In the genomic region with DNA sequence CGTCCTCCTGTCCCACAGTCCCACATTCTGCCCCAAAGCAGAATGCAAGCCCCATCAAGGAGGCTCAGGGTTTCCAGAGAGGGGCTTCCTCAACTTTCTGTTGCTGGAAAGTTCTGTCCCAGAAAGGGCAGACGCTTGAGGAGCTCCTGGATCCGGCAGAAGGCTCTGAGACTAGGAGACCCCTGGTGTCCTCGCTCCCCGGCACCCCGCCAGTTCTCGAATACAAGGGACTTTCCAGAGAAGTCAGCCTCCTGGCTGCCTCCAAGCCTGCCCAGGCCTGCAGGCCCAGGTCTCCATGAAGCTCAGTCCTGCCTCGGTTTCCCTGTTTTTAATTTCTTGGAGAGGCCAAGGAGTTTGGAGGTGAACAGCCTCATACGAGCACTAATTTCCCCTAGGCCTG, we compare ENCODE assay signal across 27 cellular contexts.
"Had no signal": no experiment of that assay in that cellular context is flagged by ENCODE, and none has a peak within 500 bp of the region (broad histone marks: within the 10 kb centered on the region; RNA-seq: fewer than 3 reads in every experiment).

No MANE protein-coding gene starts in this region.

- FAIRE-seq: endothelial cell of umbilical vein, islet of Langerhans, small intestine had no signal

- H3K27me3 ChIP-seq: esophagus muscularis mucosa, foreskin keratinocyte, gastroesophageal sphincter, heart left ventricle, left lung, suprapubic skin, transverse colon, upper lobe of right lung, uterus had no signal

- DNase-seq: dermis blood vessel endothelial cell; effector memory CD4-positive, alpha-beta T cell; foreskin keratinocyte; hippocampal formation; left cardiac atrium; left lung; natural killer cell; psoas muscle; right cardiac atrium; small intestine; stimulated activated CD4-positive, alpha-beta T cell treated with anti-CD3 and anti-CD28 coated beads, Interleukin-12 subunit alpha, Interleukin-12 subunit beta, amount 100 ng/mL, for 4 hours; stimulated activated CD4-positive, alpha-beta T cell treated with anti-CD3 and anti-CD28 coated beads, Interleukin-1b, Interleukin-23, amount 100 ng/mL, for 48 hours; stimulated activated CD4-positive, alpha-beta T cell treated with anti-CD3 and anti-CD28 coated beads, Interleukin-4, amount 100 ng/mL, for 1 hour; stimulated activated CD8-positive, alpha-beta memory T cell treated with anti-CD3 and anti-CD28 coated beads, Interleukin-4, amount 100 ng/mL, for 48 hours; stimulated activated naive CD4-positive, alpha-beta T cell; stimulated activated naive CD8-positive, alpha-beta T cell treated with anti-CD3 and anti-CD28 coated beads, Interleukin-15, amount 100 ng/mL, for 72 hours; transverse colon; upper lobe of right lung had no signal

- ATAC-seq: foreskin keratinocyte; gastroesophageal sphincter; heart left ventricle; left cardiac atrium; left lung; natural killer cell; psoas muscle; right cardiac atrium; stimulated activated naive CD8-positive, alpha-beta T cell treated with anti-CD3 and anti-CD28 coated beads, Interleukin-15, amount 100 ng/mL, for 72 hours; upper lobe of right lung had no signal

- H3K9me3 ChIP-seq: esophagus muscularis mucosa, gastroesophageal sphincter, heart left ventricle, left lung, psoas muscle, suprapubic skin, transverse colon, upper lobe of right lung, uterus had no signal

- H3K9ac ChIP-seq: parathyroid adenoma had no signal

- H2AFZ ChIP-seq: parathyroid adenoma had no signal

- H3K4me1 ChIP-seq: foreskin keratinocyte, parathyroid adenoma had no signal

- H3K36me3 ChIP-seq: esophagus muscularis mucosa, gastroesophageal sphincter, heart left ventricle, left lung, suprapubic skin, transverse colon, upper lobe of right lung, uterus had no signal

- H3K27ac ChIP-seq: coronary artery, esophagus muscularis mucosa, foreskin keratinocyte, gastroesophageal sphincter, parathyroid adenoma, psoas muscle, suprapubic skin, transverse colon, upper lobe of right lung had no signal

- H3K79me2 ChIP-seq: parathyroid adenoma had no signal

- H3K4me3 ChIP-seq: coronary artery, esophagus muscularis mucosa, gastroesophageal sphincter, heart left ventricle, left lung, psoas muscle, suprapubic skin, transverse colon, upper lobe of right lung, uterus had no signal
